ENCODE assay signal across 26 cellular contexts in the genomic region with DNA sequence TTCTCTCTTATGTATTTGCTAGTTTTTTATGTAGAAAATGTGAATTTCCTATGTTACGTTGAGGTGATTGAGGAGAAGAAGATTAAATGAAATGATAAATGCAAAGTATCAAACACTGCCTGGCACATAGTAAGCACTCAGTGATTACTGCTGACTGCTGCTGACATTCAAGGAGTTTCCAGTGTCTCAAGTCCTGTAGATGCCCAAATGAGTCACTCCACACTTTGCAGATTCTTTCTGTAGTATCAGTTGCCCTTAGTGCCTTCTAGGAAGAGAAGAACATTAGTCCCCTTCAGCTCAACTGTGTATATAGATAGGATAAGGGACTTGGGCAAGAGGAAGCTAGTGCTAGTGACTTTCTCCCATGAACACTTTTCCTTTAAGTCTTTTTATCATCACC.
DNase-seq lines count a peak whose midpoint lies in the region; ATAC-seq, FAIRE-seq and TF ChIP-seq lines count a peak whose summit lies in the region.
"Had no signal": no experiment of that assay in that cellular context is flagged by ENCODE, and none has a peak within 500 bp of the region (broad histone marks: within the 10 kb centered on the region; RNA-seq: fewer than 3 reads in every experiment).

No MANE protein-coding gene starts in this region.

- no peak for FAIRE-seq in bronchial epithelial cell (lab: Jason Lieb, UNC)
- peak; percentile 83 for FAIRE-seq in keratinocyte (lab: Jason Lieb, UNC)
- FAIRE-seq: TTC549 had no signal

- no peaks in the 10 kb centered on the region for H3K9me1 ChIP-seq in keratinocyte (ENCODE audit: control insufficient read depth, extremely low read depth, insufficient read depth, low read length)

- dilution Hi-C loops in keratinocyte (cut with MboI; ENCODE audit: extremely low pct_ligation_motif_present, low sequenced_read_pairs), result no loop called here

- TF ChIP-seq CTCF in OCI-LY3 (IDR thresholded peaks at IDR 0.05; ENCODE audit: low read depth, low read length) (no peak), bronchial epithelial cell (IDR thresholded peaks at IDR 0.05; ENCODE audit: insufficient read depth, low read length, severe bottlenecking) (no peak), keratinocyte (optimal IDR thresholded peaks at IDR 0.05 in 1 of 3, IDR thresholded peaks at IDR 0.05 in 1 of 3, conservative IDR thresholded peaks at IDR 0.05 in 1 of 3; ENCODE audit: extremely low read depth in 1 of 3, insufficient read depth in 2 of 3, low read length in 3 of 3) (peak in 2 of 3 experiments; percentile 11 to 13), lower leg skin (IDR thresholded peaks at IDR 0.05) (no peak)

- peaks cover 52% of the 10 kb centered on the region for H3K4me1 ChIP-seq in ACC112 (ENCODE audit: control insufficient read depth, insufficient read depth, low read length, unreplicated experiment)
- peaks cover 21% of the 10 kb centered on the region for H3K4me1 ChIP-seq in OCI-LY3 (ENCODE audit: low read length)
- peaks cover 9% of the 10 kb centered on the region for H3K4me1 ChIP-seq in keratinocyte (ENCODE audit: control insufficient read depth, extremely low read depth, insufficient read depth, low read length)
- H3K4me1 ChIP-seq: lower lobe of right lung, suprapubic skin, upper lobe of left lung had no signal

- H3K9me3 ChIP-seq in OCI-LY3 (ENCODE audit: insufficient read depth, low read length), result no peaks in the 10 kb centered on the region
- H3K9me3 ChIP-seq in keratinocyte (ENCODE audit: control insufficient read depth, low read depth, low read length), result no peaks in the 10 kb centered on the region
- H3K9me3 ChIP-seq: lower lobe of right lung, mucosa of descending colon, suprapubic skin, upper lobe of left lung had no signal

- 68 to 87% methylated on average over 1 of the region's 1 CpG for WGBS in lower leg skin, 2 donors

- no peak for ATAC-seq in HG02588 (IDR thresholded peaks at IDR 0.05; ENCODE audit: unreplicated experiment)
- no peak for ATAC-seq in HG03378 (IDR thresholded peaks at IDR 0.05; ENCODE audit: unreplicated experiment)
- ATAC-seq: activated CD8-positive, alpha-beta memory T cell treated with anti-CD3 and anti-CD28 coated beads, Interleukin-2, amount 10 ng/mL, durations not matched to agents 7 days and 5 days; HCT116; lower lobe of right lung; mucosa of descending colon; stimulated activated memory B cell treated with anti-CD40 and anti-IgM and Interleukin-4, amounts not matched to agents 10 μg/mL and 1 μg/mL and 100 μg/mL, for 72 hours; T-helper 17 cell had no signal

- no peaks in the 10 kb centered on the region for H3K79me2 ChIP-seq in ACC112 (ENCODE audit: control insufficient read depth, insufficient read depth, low read length, unreplicated experiment)
- no peaks in the 10 kb centered on the region for H3K79me2 ChIP-seq in OCI-LY3 (ENCODE audit: low read length)
- no peaks in the 10 kb centered on the region for H3K79me2 ChIP-seq in keratinocyte (ENCODE audit: control insufficient read depth, insufficient read depth, low read length)

- peak; percentile 71 for DNase-seq in bronchial epithelial cell (ENCODE audit: low read depth)
- DNase-seq in keratinocyte (ENCODE audit: low read depth, low spot score), result no peak
- no peak for DNase-seq in lower leg skin (ENCODE audit: low spot score in 2 of 2)
- no peak for DNase-seq in mesenteric fat pad (ENCODE audit: low spot score)
- DNase-seq: activated CD4-positive, alpha-beta T cell treated with anti-CD3 and anti-CD28 coated beads, Interleukin-2, amount 50 U/mL, for 4 hours; activated CD8-positive, alpha-beta memory T cell treated with anti-CD3 and anti-CD28 coated beads, Interleukin-2, amount 10 ng/mL, durations not matched to agents 7 days and 5 days; activated naive CD4-positive, alpha-beta T cell treated with Interleukin-2 at 50 U/mL for 16 hours; activated T-cell treated with anti-CD3 and anti-CD28 coated beads, Interleukin-2, amount 50 U/mL, for 48 hours; GDM1; head of caudate nucleus; kidney glomerular epithelial cell; lower lobe of right lung; mucosa of descending colon; NCI-H82; T-helper 17 cell; upper lobe of left lung had no signal

- no peak for TF ChIP-seq POLR2A in lower leg skin (IDR thresholded peaks at IDR 0.05)

- no peaks in the 10 kb centered on the region for H3K36me3 ChIP-seq in ACC112 (ENCODE audit: insufficient read depth, low read length)
- no peaks in the 10 kb centered on the region for H3K36me3 ChIP-seq in OCI-LY3 (replicated peaks; ENCODE audit: low read depth, low read length)
- H3K36me3 ChIP-seq in bronchial epithelial cell (ENCODE audit: control insufficient read depth, insufficient read depth, low read length), result no peaks in the 10 kb centered on the region
- H3K36me3 ChIP-seq in keratinocyte (ENCODE audit: control insufficient read depth in 2 of 2, extremely low read depth in 1 of 2, insufficient read depth in 2 of 2, low read length in 2 of 2), result no peaks in the 10 kb centered on the region
- H3K36me3 ChIP-seq: lower lobe of right lung, suprapubic skin, upper lobe of left lung had no signal

- H4K20me1 ChIP-seq in OCI-LY3 (ENCODE audit: insufficient read depth, low read length) (no peaks in the 10 kb centered on the region), keratinocyte (ENCODE audit: control insufficient read depth, extremely low read depth, insufficient read depth, low read length) (no peaks in the 10 kb centered on the region)

- H3K27ac ChIP-seq in ACC112 (ENCODE audit: low read depth, low read length), result peak overlapping the region; percentile 68
- H3K27ac ChIP-seq in OCI-LY3 (ENCODE audit: low read length), result no peak overlapping the region
- peak overlapping the region; percentile 8 for H3K27ac ChIP-seq in keratinocyte (ENCODE audit: control insufficient read depth, insufficient read depth, low read length)
- H3K27ac ChIP-seq: lower lobe of right lung, RWPE1, skin epidermis, suprapubic skin, upper lobe of left lung had no signal

- peak overlapping the region; percentile 54; the same call in 1 of the 2 replicates for H3K4me3 ChIP-seq in ACC112 (ENCODE audit: low read depth, low read length)
- H3K4me3 ChIP-seq in OCI-LY3 (ENCODE audit: low read length), result no peak overlapping the region
- H3K4me3 ChIP-seq in bronchial epithelial cell (ENCODE audit: low read depth, low read length), result no peak overlapping the region
- H3K4me3 ChIP-seq in keratinocyte (ENCODE audit: control insufficient read depth in 2 of 3, extremely low read depth in 1 of 3, insufficient read depth in 2 of 3, low read depth in 1 of 3, low read length in 3 of 3), result no peak overlapping the region
- no peak overlapping the region for H3K4me3 ChIP-seq in lower leg skin (ENCODE audit: low read depth, poor library complexity, severe bottlenecking)
- H3K4me3 ChIP-seq: lower lobe of right lung, mucosa of descending colon, skin epidermis, suprapubic skin, upper lobe of left lung had no signal

- intact Hi-C loops in lower leg skin (cut with DNase I; ENCODE audit: low total_unique reads), result no loop called here

- H3K4me2 ChIP-seq in OCI-LY3 (ENCODE audit: low read length) (no peak overlapping the region), keratinocyte (ENCODE audit: control insufficient read depth, extremely low read depth, insufficient read depth, low read depth, low read length) (no peak overlapping the region)

- H2AFZ ChIP-seq in ACC112 (ENCODE audit: low read length, unreplicated experiment), result no peak overlapping the region
- peak overlapping the region; percentile 24; the same call in 1 of the 2 replicates for H2AFZ ChIP-seq in OCI-LY3 (ENCODE audit: low read depth, low read length)
- no peak overlapping the region for H2AFZ ChIP-seq in keratinocyte (ENCODE audit: control insufficient read depth, low read length)

- H3K9ac ChIP-seq in OCI-LY3 (ENCODE audit: low read length) (no peak overlapping the region), keratinocyte (ENCODE audit: control insufficient read depth, extremely low read depth, insufficient read depth, low read length) (no peak overlapping the region)

- no peaks in the 10 kb centered on the region for H3K27me3 ChIP-seq in ACC112 (ENCODE audit: insufficient read depth, low read length)
- no peaks in the 10 kb centered on the region for H3K27me3 ChIP-seq in OCI-LY3 (ENCODE audit: low read depth, low read length)
- H3K27me3 ChIP-seq in bronchial epithelial cell (ENCODE audit: control insufficient read depth, insufficient read depth, low read length), result no peaks in the 10 kb centered on the region
- no peaks in the 10 kb centered on the region for H3K27me3 ChIP-seq in keratinocyte (ENCODE audit: control insufficient read depth, extremely low read depth, insufficient read depth, low read length)
- H3K27me3 ChIP-seq: suprapubic skin, upper lobe of left lung had no signal

Comparison
In these comparisons a context has a peak if more than half of its experiments do, and no peak if none do; other contexts are left out.
1. CTCF ChIP-seq: peak in keratinocyte (2 of 3); none in OCI-LY3 (single experiment), bronchial epithelial cell (single experiment) and lower leg skin (0 of 3).